1 cellular context compared by ENCODE assay signal in the genomic region with DNA sequence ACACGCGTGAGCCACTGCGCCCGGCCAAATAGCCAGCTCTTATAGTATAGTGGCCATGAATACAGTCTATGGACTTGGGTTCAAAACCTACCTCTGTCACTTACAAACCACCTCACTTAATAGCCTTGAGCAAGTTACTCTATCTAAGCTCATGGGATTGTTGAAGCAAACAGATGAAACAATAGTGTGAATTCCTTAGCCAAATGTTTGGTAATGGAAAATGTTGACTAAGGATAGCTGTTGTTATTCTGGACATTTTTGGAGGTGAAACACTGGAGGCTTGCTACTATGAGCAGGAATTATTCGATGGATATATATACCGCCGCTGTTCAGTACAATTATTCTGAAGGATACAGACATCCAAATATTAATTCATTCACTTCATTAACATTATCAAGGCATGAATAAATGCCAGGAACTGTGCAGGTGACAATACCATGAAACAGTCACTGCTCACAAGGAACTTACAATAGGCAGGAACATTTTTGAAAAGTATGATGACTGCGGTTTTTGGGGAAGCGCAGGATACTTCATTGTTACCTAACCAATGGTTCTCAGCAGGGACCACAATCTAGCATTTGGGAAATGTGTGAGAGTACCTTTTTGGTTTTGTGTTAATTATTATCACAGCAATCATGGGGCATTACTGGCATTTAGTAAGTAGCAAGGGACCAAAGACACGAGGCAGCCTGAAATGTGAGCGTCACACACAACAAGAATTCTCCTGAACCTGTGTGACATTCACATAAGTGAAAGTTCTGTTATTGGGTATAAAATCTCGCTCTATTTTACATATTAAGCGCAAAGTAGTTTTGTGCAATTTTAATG.
TF ChIP-seq lines count a peak whose summit lies in the region.

No MANE protein-coding gene starts in this region.

TF ChIP-seq in endothelial cell of umbilical vein, 7 proteins besides CTCF, POLR2A, EP300 and RAD21:
- TF ChIP-seq, protein P1, sequence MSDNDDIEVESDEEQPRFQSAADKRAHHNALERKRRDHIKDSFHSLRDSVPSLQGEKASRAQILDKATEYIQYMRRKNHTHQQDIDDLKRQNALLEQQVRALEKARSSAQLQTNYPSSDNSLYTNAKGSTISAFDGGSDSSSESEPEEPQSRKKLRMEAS (IDR thresholded peaks at IDR 0.05; ENCODE audit: insufficient read depth, insufficient read length), result no peak
- TF ChIP-seq FOS (IDR thresholded peaks at IDR 0.05; ENCODE audit: borderline replicate concordance, insufficient read depth, low read length) (no peak), EZH2 (IDR thresholded peaks at IDR 0.05; ENCODE audit: borderline replicate concordance, low read depth, low read length, severe bottlenecking) (no peak), MYC (IDR thresholded peaks at IDR 0.05; ENCODE audit: low read depth, low read length) (no peak), JUN (IDR thresholded peaks at IDR 0.05; ENCODE audit: borderline replicate concordance, insufficient read depth, insufficient read length, low read depth) (no peak), POLR2AphosphoS5 (IDR thresholded peaks at IDR 0.05; ENCODE audit: insufficient read depth, low read depth, low read length) (no peak), GATA2 (IDR thresholded peaks at IDR 0.05; ENCODE audit: insufficient read depth, insufficient read length, low read depth, low read length) (no peak)
